Comparison of ENCODE assay signal across 1 cellular context in genomic region chr13:45047394-45048328, GRCh38.
TF ChIP-seq lines count a peak whose summit lies in the region.

No MANE protein-coding gene starts in this region.

TF ChIP-seq in Ishikawa, 13 proteins besides CTCF, POLR2A, EP300 and RAD21 (continued from another document):
- TF ChIP-seq REST (IDR thresholded peaks at IDR 0.05; ENCODE audit: low read depth) = no peak
- TF ChIP-seq CREB1 (IDR thresholded peaks at IDR 0.05; ENCODE audit: low read depth) = no peak
